ENCODE assay signal across 19 cellular contexts in the genomic region with DNA sequence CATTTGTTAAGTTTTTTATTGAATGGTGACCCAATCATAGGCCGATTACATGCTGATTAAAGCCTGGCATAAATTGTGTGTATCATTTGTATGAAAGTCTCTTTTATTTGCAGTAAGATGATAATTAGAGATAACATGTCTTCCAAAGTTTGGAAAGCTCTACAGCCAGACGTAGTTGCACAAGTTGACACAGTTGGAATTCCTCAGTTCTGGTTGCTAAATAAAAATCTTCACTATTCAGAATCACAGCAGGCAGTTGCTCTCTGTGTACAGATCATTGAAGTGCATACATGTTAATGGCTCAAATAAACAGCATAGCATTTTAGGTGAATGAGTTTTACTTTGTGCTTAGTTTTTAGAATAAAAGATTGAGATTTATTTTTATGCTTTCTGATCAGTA.
"Had no signal": no experiment of that assay in that cellular context is flagged by ENCODE, and none has a peak within 500 bp of the region (broad histone marks: within the 10 kb centered on the region; RNA-seq: fewer than 3 reads in every experiment).

No MANE protein-coding gene starts in this region.

- DNase-seq: activated CD4-positive, alpha-beta T cell treated with anti-CD3 and anti-CD28 coated beads for 1 hour; activated CD4-positive, alpha-beta T cell treated with anti-CD3 and anti-CD28 coated beads, Interleukin-2, amount 50 U/mL, for 4 hours; activated effector memory CD4-positive, alpha-beta T cell treated with anti-CD3 and anti-CD28 coated beads, Interleukin-2, amount 50 U/mL, for 16 hours; activated naive CD4-positive, alpha-beta T cell treated with anti-CD3 and anti-CD28 coated beads, Interleukin-2, amount 50 U/mL, for 16 hours; activated T-cell treated with anti-CD3 and anti-CD28 coated beads, Interleukin-2, amount 50 U/mL, for 72 hours; dermis blood vessel endothelial cell; effector memory CD4-positive, alpha-beta T cell; esophagus squamous epithelium; foreskin melanocyte; glutamatergic neuron; left ventricle myocardium inferior; mucosa of descending colon; naive thymus-derived CD4-positive, alpha-beta T cell; stimulated activated naive CD8-positive, alpha-beta T cell treated with anti-CD3 and anti-CD28 coated beads, Interleukin-15, Interleukin-2, amounts not matched to agents 100 U/mL and 50 U/mL, for 24 hours; substantia nigra; tibial artery; WERI-Rb-1 had no signal

- H3K4me3 ChIP-seq: esophagus squamous epithelium, left ventricle myocardium inferior, mucosa of descending colon, neural progenitor cell, skin epidermis, tibial artery had no signal

- H3K9ac ChIP-seq: neural progenitor cell had no signal

- ATAC-seq: activated T-cell treated with anti-CD3 and anti-CD28 coated beads, Interleukin-2, amount 50 U/mL, for 72 hours; mucosa of descending colon; naive thymus-derived CD4-positive, alpha-beta T cell; stimulated activated naive CD8-positive, alpha-beta T cell treated with anti-CD3 and anti-CD28 coated beads, Interleukin-15, Interleukin-2, amounts not matched to agents 100 U/mL and 50 U/mL, for 24 hours had no signal

- H3K9me3 ChIP-seq: esophagus squamous epithelium, left ventricle myocardium inferior, mucosa of descending colon, tibial artery had no signal

- H3K27ac ChIP-seq: esophagus squamous epithelium, left ventricle myocardium inferior, neural progenitor cell, skin epidermis, tibial artery, WERI-Rb-1 had no signal

- H3K36me3 ChIP-seq: esophagus squamous epithelium, left ventricle myocardium inferior, neural progenitor cell, tibial artery, WERI-Rb-1 had no signal
